7 cellular contexts compared by ENCODE assay signal in genomic region chr16:70453117-70453890, GRCh38. TPM values are rescaled to one million over a fixed set of nuclear protein-coding genes. Genes with fewer than 3 reads are reported as not detected.
DNase-seq lines count a peak whose midpoint lies in the region; ATAC-seq and TF ChIP-seq lines count a peak whose summit lies in the region.

No MANE protein-coding gene starts in this region.

- H3K9ac ChIP-seq in iPS-18a (ENCODE audit: low read length): peak overlapping the region; percentile 86

- no peaks in the 10 kb centered on the region for H3K36me3 ChIP-seq in iPS-18a (ENCODE audit: control insufficient read depth, low read depth, low read length)

- no peaks in the 10 kb centered on the region for H3K9me3 Mint-ChIP-seq in activated naive CD4-positive, alpha-beta T cell treated with anti-CD3 and anti-CD28 coated beads, Interleukin-2, amount 50 U/mL, for 72 hours
- no peaks in the 10 kb centered on the region for H3K9me3 Mint-ChIP-seq in stimulated activated naive B cell treated with anti-CD40 and anti-IgM and Interleukin-4, amounts not matched to agents 10 μg/mL and 1 μg/mL and 100 μg/mL, for 72 hours

- no peaks in the 10 kb centered on the region for H3K27me3 Mint-ChIP-seq in stimulated activated naive B cell treated with anti-CD40 and anti-IgM and Interleukin-4, amounts not matched to agents 10 μg/mL and 1 μg/mL and 100 μg/mL, for 72 hours

- no peak for TF ChIP-seq CTCF in HL-60 (IDR thresholded peaks at IDR 0.05; ENCODE audit: insufficient read depth, low read length)

- H3K4me1 Mint-ChIP-seq in stimulated activated naive B cell treated with anti-CD40 and anti-IgM and Interleukin-4, amounts not matched to agents 10 μg/mL and 1 μg/mL and 100 μg/mL, for 72 hours: peaks cover 4 to 12% of the 10 kb centered on the region in 2 donors

- peak overlapping the region; percentile 100 for H3K4me3 ChIP-seq in HL-60 (replicated peaks; ENCODE audit: insufficient read depth, low read length)
- peak overlapping the region; percentile 88 for H3K4me3 ChIP-seq in iPS-18a (ENCODE audit: low read length)

- peaks cover 4% of the 10 kb centered on the region for H3K4me1 ChIP-seq in iPS-18a (ENCODE audit: control insufficient read depth, low read depth, low read length)

- ATAC-seq in activated naive CD4-positive, alpha-beta T cell treated with anti-CD3 and anti-CD28 coated beads, Interleukin-2, amount 50 U/mL, for 72 hours: no peak
- no peak for ATAC-seq in stimulated activated naive B cell treated with anti-CD40 and anti-IgM and Interleukin-4, amounts not matched to agents 10 μg/mL and 1 μg/mL and 100 μg/mL, for 72 hours (replicated peaks)
- no peak for ATAC-seq in HG02610 (IDR thresholded peaks at IDR 0.05; ENCODE audit: unreplicated experiment)

- peaks cover 0 to 7% of the 10 kb centered on the region in 2 donors for H3K36me3 Mint-ChIP-seq in activated naive CD4-positive, alpha-beta T cell treated with anti-CD3 and anti-CD28 coated beads, Interleukin-2, amount 50 U/mL, for 72 hours
- peaks cover 0 to 2% of the 10 kb centered on the region in 2 donors for H3K36me3 Mint-ChIP-seq in stimulated activated naive B cell treated with anti-CD40 and anti-IgM and Interleukin-4, amounts not matched to agents 10 μg/mL and 1 μg/mL and 100 μg/mL, for 72 hours

- H3K27ac ChIP-seq in HL-60 (replicated peaks) (no peak overlapping the region), iPS-18a (ENCODE audit: low read length) (no peak overlapping the region)

- H3K9me3 ChIP-seq in iPS-18a (ENCODE audit: control insufficient read depth, low read depth, low read length): no peaks in the 10 kb centered on the region

- peak overlapping the region; percentile 87 to 92 for H3K27ac Mint-ChIP-seq in activated naive CD4-positive, alpha-beta T cell treated with anti-CD3 and anti-CD28 coated beads, Interleukin-2, amount 50 U/mL, for 72 hours
- H3K27ac Mint-ChIP-seq in stimulated activated naive B cell treated with anti-CD40 and anti-IgM and Interleukin-4, amounts not matched to agents 10 μg/mL and 1 μg/mL and 100 μg/mL, for 72 hours: peak overlapping the region; percentile 65

- DNase-seq in HL-60 (ENCODE audit: low read depth in 1 of 2, low spot score in 1 of 2) (no peak), DMS79 (lab: John Stamatoyannopoulos, UW) (no peak), medulla oblongata (ENCODE audit: extremely low spot score) (no peak)
- no peak for DNase-seq in activated naive CD4-positive, alpha-beta T cell treated with anti-CD3 and anti-CD28 coated beads, Interleukin-2, amount 50 U/mL, for 72 hours (ENCODE audit: low spot score in 2 of 2)
- DNase-seq in stimulated activated naive B cell treated with anti-CD40 and anti-IgM and Interleukin-4, amounts not matched to agents 10 μg/mL and 1 μg/mL and 100 μg/mL, for 72 hours: no peak

- peak overlapping the region; percentile 90 to 98 for H3K4me3 Mint-ChIP-seq in stimulated activated naive B cell treated with anti-CD40 and anti-IgM and Interleukin-4, amounts not matched to agents 10 μg/mL and 1 μg/mL and 100 μg/mL, for 72 hours

- H3K27me3 ChIP-seq in HL-60 (ENCODE audit: insufficient read depth, poor library complexity, severe bottlenecking) (no peaks in the 10 kb centered on the region), iPS-18a (ENCODE audit: control insufficient read depth, insufficient read depth, low read length) (no peaks in the 10 kb centered on the region)

RNA-seq across cellular contexts. Expression of gene FCSK, which starts 1.1 kb away (rescaled TPM):
- total RNA-seq in activated naive CD4-positive, alpha-beta T cell treated with anti-CD3 and anti-CD28 coated beads, Interleukin-2, amount 50 U/mL, for 72 hours: 10 to 100 TPM in 1 of 2 donors, 1 to 10 TPM in 1; 6.1 to 16.6 TPM

RNA-seq across cellular contexts. Expression of gene ST3GAL2, which starts 14.4 kb away (rescaled TPM):
- 10 to 100 TPM; 13.9 to 18.2 TPM for total RNA-seq in activated naive CD4-positive, alpha-beta T cell treated with anti-CD3 and anti-CD28 coated beads, Interleukin-2, amount 50 U/mL, for 72 hours
